In the genomic region with DNA sequence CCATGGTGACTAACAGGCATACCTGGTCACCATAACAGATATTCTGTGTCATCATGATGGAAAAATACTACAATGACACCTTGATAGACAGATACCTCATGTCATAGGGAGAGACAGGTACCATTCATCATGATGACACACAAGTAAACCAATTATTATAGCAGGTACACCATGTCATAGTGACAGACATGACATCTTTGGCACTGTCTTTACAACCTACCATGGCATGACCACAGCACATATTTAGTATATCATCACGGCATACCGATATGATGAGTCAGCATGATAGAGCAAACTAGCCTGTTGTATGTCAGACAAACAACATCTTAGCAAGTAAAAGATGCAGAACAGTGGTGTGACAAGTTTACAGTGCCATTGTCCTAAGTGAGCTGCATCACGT, we compare ENCODE assay signal across 1 cellular context.
TF ChIP-seq lines count a peak whose summit lies in the region.

No MANE protein-coding gene starts in this region.

TF ChIP-seq in K562, 482 proteins besides CTCF, POLR2A, EP300 and RAD21 (continued from another document):
- TF ChIP-seq C11orf30 (IDR thresholded peaks at IDR 0.05; ENCODE audit: low read depth): peak; percentile 93
